Comparison of ENCODE assay signal across 1 cellular context in the genomic region with DNA sequence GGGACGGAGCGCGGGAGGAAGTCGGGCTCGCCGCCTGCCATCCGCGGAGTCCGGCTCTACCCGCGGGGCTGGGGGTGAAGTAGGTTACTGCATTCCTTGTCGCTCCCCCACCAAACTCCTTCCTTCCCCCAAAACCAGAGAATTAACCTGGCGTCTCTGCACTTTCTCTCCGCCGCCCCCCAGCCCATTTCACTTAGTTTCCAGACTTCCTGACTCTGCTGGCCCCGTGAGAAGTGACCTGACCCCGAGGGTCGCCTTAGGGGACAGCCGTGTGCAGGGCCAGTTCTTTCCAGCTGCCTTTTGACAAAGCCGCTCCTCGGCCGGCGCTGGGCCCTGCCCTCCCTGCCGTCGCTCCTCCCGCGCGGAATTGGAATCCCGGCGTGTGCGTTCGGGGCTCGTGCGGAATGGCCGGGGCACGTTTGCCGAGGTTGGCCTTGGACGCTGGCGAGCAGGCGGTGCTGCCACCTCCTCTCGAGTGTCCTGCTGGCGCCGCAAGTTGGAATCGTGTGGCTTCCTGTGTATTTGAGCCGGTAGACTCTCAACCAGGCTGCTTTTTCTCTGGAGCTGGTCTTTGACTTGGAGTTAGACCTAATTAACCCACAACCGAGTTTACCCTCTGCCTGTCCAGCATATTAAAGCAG.
TF ChIP-seq lines count a peak whose summit lies in the region.

No MANE protein-coding gene starts in this region.

TF ChIP-seq in HepG2, 621 proteins besides CTCF, POLR2A, EP300 and RAD21 (continued from another document and continues in another):
- peak; percentile 75; the same call in 1 of the 2 replicates for TF ChIP-seq HNF1B (CRISPR knock-in tag; IDR thresholded peaks at IDR 0.05)
- TF ChIP-seq ZNF382 (CRISPR knock-in tag; IDR thresholded peaks at IDR 0.05; ENCODE audit: borderline replicate concordance), result no peak
- TF ChIP-seq ZNF33A (CRISPR knock-in tag; IDR thresholded peaks at IDR 0.05; ENCODE audit: borderline replicate concordance), result no peak
- TF ChIP-seq ZNF274 (CRISPR knock-in tag; IDR thresholded peaks at IDR 0.05), result peak; percentile 97
- 0 out of 2 replicates have a peak, but pooled peaks have one; percentile 59 for TF ChIP-seq ZKSCAN5 (CRISPR knock-in tag; IDR thresholded peaks at IDR 0.05)
- 0 out of 2 replicates have a peak, but pooled peaks have one; percentile 48 for TF ChIP-seq KLF9 (CRISPR knock-in tag; IDR thresholded peaks at IDR 0.05; ENCODE audit: low read depth)
- peak; percentile 96 for TF ChIP-seq KDM2A (CRISPR knock-in tag; IDR thresholded peaks at IDR 0.05; ENCODE audit: borderline replicate concordance, low read depth)
- 0 out of 2 replicates have a peak, but pooled peaks have one; percentile 63 for TF ChIP-seq PREB (CRISPR knock-in tag; IDR thresholded peaks at IDR 0.05)
- TF ChIP-seq ZNF549 (CRISPR knock-in tag; IDR thresholded peaks at IDR 0.05), result 0 out of 2 replicates have a peak, but pooled peaks have one; percentile 48
- no peak for TF ChIP-seq GPN1 (CRISPR knock-in tag; IDR thresholded peaks at IDR 0.05; ENCODE audit: borderline replicate concordance)
- peak; percentile 31 for TF ChIP-seq GATAD1 (CRISPR knock-in tag; IDR thresholded peaks at IDR 0.05)
- TF ChIP-seq ZNF567 (CRISPR knock-in tag; IDR thresholded peaks at IDR 0.05; ENCODE audit: borderline replicate concordance), result no peak
- TF ChIP-seq, protein P1, sequence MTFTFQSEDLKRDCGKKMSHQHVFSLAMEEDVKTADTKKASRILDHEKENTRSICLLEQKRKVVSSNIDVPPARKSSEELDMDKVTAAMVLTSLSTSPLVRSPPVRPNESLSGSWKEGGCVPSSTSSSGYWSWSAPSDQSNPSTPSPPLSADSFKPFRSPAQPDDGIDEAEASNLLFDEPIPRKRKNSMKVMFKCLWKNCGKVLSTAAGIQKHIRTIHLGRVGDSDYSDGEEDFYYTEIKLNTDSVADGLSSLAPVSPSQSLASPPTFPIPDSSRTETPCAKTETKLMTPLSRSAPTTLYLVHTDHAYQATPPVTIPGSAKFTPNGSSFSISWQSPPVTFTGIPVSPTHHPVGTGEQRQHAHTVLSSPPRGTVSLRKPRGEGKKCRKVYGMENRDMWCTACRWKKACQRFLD (CRISPR knock-in tag; IDR thresholded peaks at IDR 0.05; ENCODE audit: borderline replicate concordance), result no peak
- peak; percentile 97 for TF ChIP-seq KMT2A (CRISPR knock-in tag; IDR thresholded peaks at IDR 0.05)
- no peak for TF ChIP-seq GATA4 (IDR thresholded peaks at IDR 0.05; ENCODE audit: borderline replicate concordance, low read depth)
- TF ChIP-seq ZFP36L1 (CRISPR knock-in tag; IDR thresholded peaks at IDR 0.05), result peak; percentile 43; the same call in 1 of the 2 replicates
- no peak for TF ChIP-seq ADNP (CRISPR knock-in tag; IDR thresholded peaks at IDR 0.05)
- TF ChIP-seq, protein P2, sequence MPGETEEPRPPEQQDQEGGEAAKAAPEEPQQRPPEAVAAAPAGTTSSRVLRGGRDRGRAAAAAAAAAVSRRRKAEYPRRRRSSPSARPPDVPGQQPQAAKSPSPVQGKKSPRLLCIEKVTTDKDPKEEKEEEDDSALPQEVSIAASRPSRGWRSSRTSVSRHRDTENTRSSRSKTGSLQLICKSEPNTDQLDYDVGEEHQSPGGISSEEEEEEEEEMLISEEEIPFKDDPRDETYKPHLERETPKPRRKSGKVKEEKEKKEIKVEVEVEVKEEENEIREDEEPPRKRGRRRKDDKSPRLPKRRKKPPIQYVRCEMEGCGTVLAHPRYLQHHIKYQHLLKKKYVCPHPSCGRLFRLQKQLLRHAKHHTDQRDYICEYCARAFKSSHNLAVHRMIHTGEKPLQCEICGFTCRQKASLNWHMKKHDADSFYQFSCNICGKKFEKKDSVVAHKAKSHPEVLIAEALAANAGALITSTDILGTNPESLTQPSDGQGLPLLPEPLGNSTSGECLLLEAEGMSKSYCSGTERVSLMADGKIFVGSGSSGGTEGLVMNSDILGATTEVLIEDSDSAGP (CRISPR knock-in tag; IDR thresholded peaks at IDR 0.05; ENCODE audit: borderline replicate concordance), result peak; percentile 91
- no peak for TF ChIP-seq ZNF577 (CRISPR knock-in tag; IDR thresholded peaks at IDR 0.05; ENCODE audit: borderline replicate concordance, low read depth)
- TF ChIP-seq ARID3A (IDR thresholded peaks at IDR 0.05; ENCODE audit: low read depth, low read length), result no peak; the same call in 1 of the 2 replicates
- no peak for TF ChIP-seq IKZF4 (CRISPR knock-in tag; IDR thresholded peaks at IDR 0.05; ENCODE audit: borderline replicate concordance, low read depth, not compliant biosample characterization)
- TF ChIP-seq ZNF678 (CRISPR knock-in tag; IDR thresholded peaks at IDR 0.05), result no peak
- peak; percentile 67; the same call in 1 of the 2 replicates for TF ChIP-seq TOPORS (CRISPR knock-in tag; IDR thresholded peaks at IDR 0.05)
- TF ChIP-seq KDM5A (IDR thresholded peaks at IDR 0.05; ENCODE audit: borderline replicate concordance, low read length), result no peak
- no peak for TF ChIP-seq ZBTB21 (CRISPR knock-in tag; IDR thresholded peaks at IDR 0.05)
- TF ChIP-seq IRF1 (CRISPR knock-in tag; IDR thresholded peaks at IDR 0.05; ENCODE audit: low read depth), result no peak
- TF ChIP-seq, protein P3, sequence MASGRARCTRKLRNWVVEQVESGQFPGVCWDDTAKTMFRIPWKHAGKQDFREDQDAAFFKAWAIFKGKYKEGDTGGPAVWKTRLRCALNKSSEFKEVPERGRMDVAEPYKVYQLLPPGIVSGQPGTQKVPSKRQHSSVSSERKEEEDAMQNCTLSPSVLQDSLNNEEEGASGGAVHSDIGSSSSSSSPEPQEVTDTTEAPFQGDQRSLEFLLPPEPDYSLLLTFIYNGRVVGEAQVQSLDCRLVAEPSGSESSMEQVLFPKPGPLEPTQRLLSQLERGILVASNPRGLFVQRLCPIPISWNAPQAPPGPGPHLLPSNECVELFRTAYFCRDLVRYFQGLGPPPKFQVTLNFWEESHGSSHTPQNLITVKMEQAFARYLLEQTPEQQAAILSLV (CRISPR knock-in tag; IDR thresholded peaks at IDR 0.05; ENCODE audit: borderline replicate concordance), result 0 out of 2 replicates have a peak, but pooled peaks have one; percentile 56
- peak; percentile 46; the same call in 1 of the 2 replicates for TF ChIP-seq ZNF550 (CRISPR knock-in tag; IDR thresholded peaks at IDR 0.05; ENCODE audit: borderline replicate concordance)
- peak; percentile 92 for TF ChIP-seq ZNF781 (CRISPR knock-in tag; IDR thresholded peaks at IDR 0.05; ENCODE audit: borderline replicate concordance, not compliant biosample characterization)
- TF ChIP-seq ZC3H13 (CRISPR knock-in tag; IDR thresholded peaks at IDR 0.05), result no peak; the same call in 1 of the 2 replicates
- no peak for TF ChIP-seq ZNF18 (CRISPR knock-in tag; IDR thresholded peaks at IDR 0.05; ENCODE audit: insufficient replicate concordance)
- TF ChIP-seq, protein P4, sequence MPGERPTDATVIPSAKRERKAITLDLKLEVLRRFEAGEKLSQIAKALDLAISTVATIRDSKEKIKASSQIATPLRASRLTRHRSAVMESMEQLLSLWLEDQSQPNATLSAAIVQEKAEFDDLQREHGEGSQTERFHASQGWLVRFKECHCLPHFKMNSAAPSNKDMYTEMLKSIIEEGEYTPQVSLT (CRISPR knock-in tag; IDR thresholded peaks at IDR 0.05; ENCODE audit: borderline replicate concordance, low read depth), result no peak
- peak; percentile 94 for TF ChIP-seq ZFP90 (CRISPR knock-in tag; IDR thresholded peaks at IDR 0.05; ENCODE audit: borderline replicate concordance)
- TF ChIP-seq ZNF337 (CRISPR knock-in tag; IDR thresholded peaks at IDR 0.05; ENCODE audit: borderline replicate concordance, low read depth), result no peak
- peak; percentile 65; the same call in 1 of the 2 replicates for TF ChIP-seq ZNF670 (CRISPR knock-in tag; IDR thresholded peaks at IDR 0.05; ENCODE audit: borderline replicate concordance)
- TF ChIP-seq NR2F6 (IDR thresholded peaks at IDR 0.05), result no peak; the same call in 1 of the 2 replicates
- TF ChIP-seq NR2F6 (CRISPR knock-in tag; IDR thresholded peaks at IDR 0.05), result peak; percentile 59
- TF ChIP-seq PLRG1 (conservative IDR thresholded peaks at IDR 0.05), result no peak
